ENCODE assay signal across 2 cellular contexts in the genomic region with DNA sequence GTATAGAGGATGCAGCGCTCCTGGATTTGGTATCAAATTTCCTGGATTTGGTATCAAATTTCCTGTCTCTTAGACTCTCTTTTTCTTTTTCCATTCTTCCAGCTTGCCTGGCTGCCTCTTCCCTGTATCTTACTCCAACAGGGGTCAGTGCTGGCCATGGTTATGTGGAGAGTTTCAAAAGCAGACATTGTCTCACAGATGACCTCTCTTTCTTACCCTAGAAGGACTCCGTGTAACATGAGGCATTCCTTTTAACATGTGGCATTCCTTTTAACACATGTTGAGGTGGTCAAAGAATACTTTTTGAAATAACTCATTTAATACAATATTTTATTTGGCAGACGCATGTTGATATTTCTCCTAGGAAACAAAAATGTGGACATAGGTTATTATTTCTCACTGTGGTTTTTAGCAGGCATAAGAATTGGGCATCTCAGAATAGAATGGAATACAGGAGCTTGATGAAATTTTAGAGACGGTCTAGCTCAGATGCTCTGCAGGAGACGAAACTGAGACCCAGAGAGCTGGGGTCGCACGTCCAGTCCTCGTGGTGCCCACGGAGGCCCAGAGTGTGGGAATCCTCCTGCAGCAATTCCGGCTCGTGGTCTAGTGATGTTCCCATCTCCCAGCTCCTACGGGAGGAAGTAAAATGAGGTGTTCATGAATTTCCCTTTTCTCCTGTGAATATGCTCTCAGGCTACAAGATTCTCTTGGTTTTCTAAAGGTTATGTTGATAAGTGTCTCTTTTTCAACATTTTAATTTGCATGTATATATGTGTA.
TF ChIP-seq lines count a peak whose summit lies in the region.

No MANE protein-coding gene starts in this region.

TF ChIP-seq in GM23338, 12 proteins besides CTCF, POLR2A, EP300 and RAD21 (continued from another document and continues in another):
- TF ChIP-seq REST (IDR thresholded peaks at IDR 0.05; ENCODE audit: unreplicated experiment) (no peak), ZNF331 (CRISPR knock-in tag; IDR thresholded peaks at IDR 0.05; ENCODE audit: low read depth) (no peak), NANOG (IDR thresholded peaks at IDR 0.05; ENCODE audit: borderline replicate concordance) (no peak), EZH2 (IDR thresholded peaks at IDR 0.05; ENCODE audit: low read depth, unreplicated experiment) (no peak), ZNF114 (CRISPR knock-in tag; IDR thresholded peaks at IDR 0.05) (no peak), CREB1 (CRISPR knock-in tag; IDR thresholded peaks at IDR 0.05; ENCODE audit: low read depth) (no peak)
- TF ChIP-seq, protein P1, sequence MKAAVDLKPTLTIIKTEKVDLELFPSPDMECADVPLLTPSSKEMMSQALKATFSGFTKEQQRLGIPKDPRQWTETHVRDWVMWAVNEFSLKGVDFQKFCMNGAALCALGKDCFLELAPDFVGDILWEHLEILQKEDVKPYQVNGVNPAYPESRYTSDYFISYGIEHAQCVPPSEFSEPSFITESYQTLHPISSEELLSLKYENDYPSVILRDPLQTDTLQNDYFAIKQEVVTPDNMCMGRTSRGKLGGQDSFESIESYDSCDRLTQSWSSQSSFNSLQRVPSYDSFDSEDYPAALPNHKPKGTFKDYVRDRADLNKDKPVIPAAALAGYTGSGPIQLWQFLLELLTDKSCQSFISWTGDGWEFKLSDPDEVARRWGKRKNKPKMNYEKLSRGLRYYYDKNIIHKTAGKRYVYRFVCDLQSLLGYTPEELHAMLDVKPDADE (IDR thresholded peaks at IDR 0.05): no peak

TF ChIP-seq in WTC11, 78 proteins besides CTCF, POLR2A, EP300 and RAD21 (continued from another document):
- no peak for TF ChIP-seq PRDM15 (CRISPR knock-in tag; IDR thresholded peaks at IDR 0.05)
- TF ChIP-seq, protein P2, sequence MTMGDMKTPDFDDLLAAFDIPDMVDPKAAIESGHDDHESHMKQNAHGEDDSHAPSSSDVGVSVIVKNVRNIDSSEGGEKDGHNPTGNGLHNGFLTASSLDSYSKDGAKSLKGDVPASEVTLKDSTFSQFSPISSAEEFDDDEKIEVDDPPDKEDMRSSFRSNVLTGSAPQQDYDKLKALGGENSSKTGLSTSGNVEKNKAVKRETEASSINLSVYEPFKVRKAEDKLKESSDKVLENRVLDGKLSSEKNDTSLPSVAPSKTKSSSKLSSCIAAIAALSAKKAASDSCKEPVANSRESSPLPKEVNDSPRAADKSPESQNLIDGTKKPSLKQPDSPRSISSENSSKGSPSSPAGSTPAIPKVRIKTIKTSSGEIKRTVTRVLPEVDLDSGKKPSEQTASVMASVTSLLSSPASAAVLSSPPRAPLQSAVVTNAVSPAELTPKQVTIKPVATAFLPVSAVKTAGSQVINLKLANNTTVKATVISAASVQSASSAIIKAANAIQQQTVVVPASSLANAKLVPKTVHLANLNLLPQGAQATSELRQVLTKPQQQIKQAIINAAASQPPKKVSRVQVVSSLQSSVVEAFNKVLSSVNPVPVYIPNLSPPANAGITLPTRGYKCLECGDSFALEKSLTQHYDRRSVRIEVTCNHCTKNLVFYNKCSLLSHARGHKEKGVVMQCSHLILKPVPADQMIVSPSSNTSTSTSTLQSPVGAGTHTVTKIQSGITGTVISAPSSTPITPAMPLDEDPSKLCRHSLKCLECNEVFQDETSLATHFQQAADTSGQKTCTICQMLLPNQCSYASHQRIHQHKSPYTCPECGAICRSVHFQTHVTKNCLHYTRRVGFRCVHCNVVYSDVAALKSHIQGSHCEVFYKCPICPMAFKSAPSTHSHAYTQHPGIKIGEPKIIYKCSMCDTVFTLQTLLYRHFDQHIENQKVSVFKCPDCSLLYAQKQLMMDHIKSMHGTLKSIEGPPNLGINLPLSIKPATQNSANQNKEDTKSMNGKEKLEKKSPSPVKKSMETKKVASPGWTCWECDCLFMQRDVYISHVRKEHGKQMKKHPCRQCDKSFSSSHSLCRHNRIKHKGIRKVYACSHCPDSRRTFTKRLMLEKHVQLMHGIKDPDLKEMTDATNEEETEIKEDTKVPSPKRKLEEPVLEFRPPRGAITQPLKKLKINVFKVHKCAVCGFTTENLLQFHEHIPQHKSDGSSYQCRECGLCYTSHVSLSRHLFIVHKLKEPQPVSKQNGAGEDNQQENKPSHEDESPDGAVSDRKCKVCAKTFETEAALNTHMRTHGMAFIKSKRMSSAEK (CRISPR knock-in tag; IDR thresholded peaks at IDR 0.05; ENCODE audit: borderline replicate concordance): no peak
